8 cellular contexts compared by ENCODE assay signal in the genomic region with DNA sequence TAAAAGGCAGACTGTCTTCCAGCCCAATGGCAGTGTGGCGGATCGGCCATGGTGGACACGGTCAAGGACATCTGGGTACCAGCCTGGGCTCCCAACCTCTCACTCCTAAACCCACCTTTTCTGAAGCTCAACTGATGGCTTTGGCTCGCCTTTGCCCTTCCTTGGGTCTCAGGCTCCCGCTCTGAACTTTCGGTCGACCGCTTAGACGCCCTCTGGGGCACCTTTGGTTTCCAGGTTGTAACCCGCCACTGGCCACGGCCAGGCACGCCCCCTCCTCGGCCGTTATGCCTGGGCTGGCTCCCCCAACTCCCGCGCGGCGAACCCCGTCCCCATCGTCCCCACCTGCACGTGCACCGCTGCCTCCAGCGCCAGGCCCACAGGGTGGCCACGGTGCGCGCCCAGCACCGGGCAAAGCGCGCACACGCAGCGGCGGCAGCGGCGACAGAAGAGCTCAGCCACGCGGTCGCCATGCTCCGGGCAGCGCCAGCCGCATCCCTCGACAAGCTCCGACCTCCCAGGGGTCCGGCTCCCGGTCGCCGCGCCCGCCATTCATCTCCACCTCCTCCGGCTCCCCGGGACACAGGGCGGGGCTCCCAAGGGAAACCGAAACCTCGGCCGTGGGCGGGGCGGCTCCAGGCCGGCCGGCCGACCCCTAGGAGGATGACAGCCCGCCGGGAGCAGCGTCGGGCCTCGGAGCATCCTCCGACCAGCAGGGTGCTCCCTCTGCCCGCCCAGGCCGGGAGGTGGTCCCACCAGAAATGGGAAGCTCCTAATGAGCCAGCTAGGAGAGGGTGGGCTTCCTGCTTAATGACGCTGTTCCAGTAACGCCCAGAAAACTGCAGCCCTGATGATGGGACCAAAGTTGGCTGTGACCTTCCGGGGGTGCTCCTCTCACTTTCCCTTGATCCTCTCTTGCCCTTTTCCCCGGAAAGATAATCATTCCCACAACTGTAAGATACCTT. TPM values are rescaled to one million over a fixed set of nuclear protein-coding genes. Genes with fewer than 3 reads are reported as not detected.
DNase-seq lines count a peak whose midpoint lies in the region; ATAC-seq and TF ChIP-seq lines count a peak whose summit lies in the region.

A gene with protein sequence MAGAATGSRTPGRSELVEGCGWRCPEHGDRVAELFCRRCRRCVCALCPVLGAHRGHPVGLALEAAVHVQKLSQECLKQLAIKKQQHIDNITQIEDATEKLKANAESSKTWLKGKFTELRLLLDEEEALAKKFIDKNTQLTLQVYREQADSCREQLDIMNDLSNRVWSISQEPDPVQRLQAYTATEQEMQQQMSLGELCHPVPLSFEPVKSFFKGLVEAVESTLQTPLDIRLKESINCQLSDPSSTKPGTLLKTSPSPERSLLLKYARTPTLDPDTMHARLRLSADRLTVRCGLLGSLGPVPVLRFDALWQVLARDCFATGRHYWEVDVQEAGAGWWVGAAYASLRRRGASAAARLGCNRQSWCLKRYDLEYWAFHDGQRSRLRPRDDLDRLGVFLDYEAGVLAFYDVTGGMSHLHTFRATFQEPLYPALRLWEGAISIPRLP (minus strand): TSS at position 583 of the 962 bp plus-strand sequence. CDS start 34 bp downstream, at position 549.

- peak within 1 kb of the TSS; percentile 69 for H3K4me2 ChIP-seq in parathyroid adenoma (ENCODE audit: low read length)

- peak; percentile 59 for ATAC-seq in GM19438 (IDR thresholded peaks at IDR 0.05; ENCODE audit: low read depth, unreplicated experiment)

- TF ChIP-seq CTCF in parathyroid adenoma (IDR thresholded peaks at IDR 0.05), result no peak

- intact Hi-C loops in head of caudate nucleus (cut with DNase I), result no loop called here

- peak within 1 kb of the TSS; percentile 85 to 99 (median 96) for H3K27ac Mint-ChIP-seq in CD8-positive, alpha-beta memory T cell

- CTCF ChIA-PET in CD8-positive, alpha-beta memory T cell (lab: Charles Lee), result interaction anchor here (0.7 to 7.4 kb wide), 21 partner anchors 10 to 199 kb away, joined by 3 to 92 read pairs (median 3); a partner anchor contains a TSS

- peaks cover 43% of the 10 kb centered on the region for H3K4me1 ChIP-seq in CD8-positive, alpha-beta memory T cell (ENCODE audit: insufficient read depth, low read length)
- peaks cover 2% of the 10 kb centered on the region for H3K4me1 ChIP-seq in parathyroid adenoma
- peaks cover 5% of the 10 kb centered on the region; the same call in 1 of the 2 replicates for H3K4me1 ChIP-seq in SJCRH30

- no peaks in the 10 kb centered on the region for H3K36me3 ChIP-seq in CD8-positive, alpha-beta memory T cell (ENCODE audit: insufficient read depth, low read length)
- no peaks in the 10 kb centered on the region for H3K36me3 ChIP-seq in parathyroid adenoma (ENCODE audit: control insufficient read depth, insufficient read depth, low read length)
- H3K36me3 ChIP-seq in SJCRH30, result no peaks in the 10 kb centered on the region

- H2AFZ ChIP-seq in parathyroid adenoma, result peak within 1 kb of the TSS; percentile 91

- H3K4me1 Mint-ChIP-seq in CD8-positive, alpha-beta memory T cell, result peaks cover 45 to 70% (median 61%) of the 10 kb centered on the region in 3 donors

- peak; percentile 61 for TF ChIP-seq POLR2A in Raji (IDR thresholded peaks at IDR 0.05; ENCODE audit: insufficient read depth, low read depth, low read length)

- H3K36me3 Mint-ChIP-seq in CD8-positive, alpha-beta memory T cell, result peaks cover 4 to 27% (median 5%) of the 10 kb centered on the region in 3 donors

- peak within 1 kb of the TSS; percentile 95 for H3K4me3 ChIP-seq in CD8-positive, alpha-beta memory T cell (ENCODE audit: low read length)
- peak within 1 kb of the TSS; percentile 59 for H3K4me3 ChIP-seq in parathyroid adenoma (ENCODE audit: low read depth, low read length)
- no peak within 1 kb of the TSS; the same call in 1 of the 2 replicates for H3K4me3 ChIP-seq in SJCRH30

- no peaks in the 10 kb centered on the region for H3K9me3 ChIP-seq in CD8-positive, alpha-beta memory T cell (ENCODE audit: low read length)
- H3K9me3 ChIP-seq in parathyroid adenoma (ENCODE audit: control insufficient read depth, low read length) (no peaks in the 10 kb centered on the region), SJCRH30 (replicated peaks) (no peaks in the 10 kb centered on the region)

- peak within 1 kb of the TSS; percentile 59 for H3K27ac ChIP-seq in CD8-positive, alpha-beta memory T cell (ENCODE audit: low read depth, low read length)
- H3K27ac ChIP-seq in parathyroid adenoma (peak within 1 kb of the TSS; percentile 72), SJCRH30 (no peak within 1 kb of the TSS)

- no peaks in the 10 kb centered on the region for H3K79me2 ChIP-seq in parathyroid adenoma

- H3K27me3 ChIP-seq in CD8-positive, alpha-beta memory T cell (ENCODE audit: insufficient read depth, low read length, poor library complexity, severe bottlenecking), result no peaks in the 10 kb centered on the region
- no peaks in the 10 kb centered on the region for H3K27me3 ChIP-seq in parathyroid adenoma (ENCODE audit: control insufficient read depth, insufficient read depth, low read length)
- H3K27me3 ChIP-seq in SJCRH30, result peaks cover 3% of the 10 kb centered on the region; the same call in 1 of the 2 replicates

- H3K4me3 Mint-ChIP-seq in CD8-positive, alpha-beta memory T cell, result peak within 1 kb of the TSS; percentile 86 to 95 (median 90)

- POLR2A ChIA-PET in CD8-positive, alpha-beta memory T cell (lab: Charles Lee), result interaction anchor here (0.6 to 3.8 kb wide), 14 partner anchors 10 to 220 kb away, joined by 3 to 49 read pairs (median 4); a partner anchor contains a TSS

- H3K9me3 Mint-ChIP-seq in CD8-positive, alpha-beta memory T cell, result no peaks in the 10 kb centered on the region

- no peaks in the 10 kb centered on the region for H3K27me3 Mint-ChIP-seq in CD8-positive, alpha-beta memory T cell

- peak; percentile 46 to 73 (median 58) for DNase-seq in CD8-positive, alpha-beta memory T cell
- peak; percentile 43 for DNase-seq in HS-5 (ENCODE audit: low read depth)
- DNase-seq in activated naive CD4-positive, alpha-beta T cell treated with Interleukin-2 at 50 U/mL for 16 hours, result peak; percentile 64
- peak in 37 of 42 donors; percentile 14 to 74 (median 45) for DNase-seq in head of caudate nucleus
- DNase-seq in SJCRH30, result no peak

- peak within 1 kb of the TSS; percentile 19 for H3K9ac ChIP-seq in parathyroid adenoma

RNA-seq across cellular contexts. Expression of the gene that starts here (rescaled TPM):
- 10 to 100 TPM; 46.2 to 52.1 TPM for total RNA-seq in CD8-positive, alpha-beta memory T cell
- polyA plus RNA-seq in CD8-positive, alpha-beta memory T cell, result 92.5 TPM
- total RNA-seq in SJCRH30 (2014; rRNA removed; shearing (Covaris generic)), result 0.22 and 0.30 TPM in 2 replicates

Comparison
In these comparisons a context has a peak if more than half of its experiments do, and no peak if none do; other contexts are left out.
1. RNA of the gene that starts here (total RNA-seq): 46.2 to 52.1 TPM in CD8-positive, alpha-beta memory T cell; 0.22 to 0.30 TPM in SJCRH30; every median in the first group is over 10 times any median in the second.
2. DNase-seq: peak in CD8-positive, alpha-beta memory T cell (5 of 5), HS-5 (single experiment), activated naive CD4-positive, alpha-beta T cell treated with Interleukin-2 at 50 U/mL for 16 hours (single experiment) and head of caudate nucleus (37 of 42); none in SJCRH30 (0 of 2).